8 cellular contexts compared by ENCODE assay signal in genomic region chr13:45393941-45394570, GRCh38. TPM values are rescaled to one million over a fixed set of nuclear protein-coding genes. Genes with fewer than 3 reads are reported as not detected.
DNase-seq lines count a peak whose midpoint lies in the region; ATAC-seq and TF ChIP-seq lines count a peak whose summit lies in the region.

No MANE protein-coding gene starts in this region.

- 20% methylated on average over 4 of the region's 4 CpGs for WGBS in prostate gland
- WGBS in sigmoid colon, 2 donors = 36 to 49% methylated on average over 4 of the region's 4 CpGs

- TF ChIP-seq POLR2A in prostate gland (IDR thresholded peaks at IDR 0.05) = no peak
- TF ChIP-seq POLR2A in sigmoid colon (IDR thresholded peaks at IDR 0.05) = no peak

- H3K36me3 ChIP-seq in GM06990 (ENCODE audit: control insufficient read depth, insufficient read depth, low read length) (peaks cover 4% of the 10 kb centered on the region), prostate gland (no peaks in the 10 kb centered on the region), sigmoid colon (peaks cover 0 to 27% (median 8%) of the 10 kb centered on the region in 4 donors)

- TF ChIP-seq CTCF in GM06990 (IDR thresholded peaks at IDR 0.05; ENCODE audit: insufficient read depth, low read length, poor library complexity, severe bottlenecking) (peak; percentile 69), prostate gland (IDR thresholded peaks at IDR 0.05) (peak in 1 of 4 experiments; percentile 24), sigmoid colon (IDR thresholded peaks at IDR 0.05) (peak in 2 of 4 experiments; percentile 20 to 55)
- TF ChIP-seq CTCF in activated CD8-positive, alpha-beta T cell treated with anti-CD3 and anti-CD28 coated beads for 36 hours (IDR thresholded peaks at IDR 0.05) = peak; percentile 74

- POLR2A ChIA-PET in activated CD8-positive, alpha-beta T cell treated with anti-CD3 and anti-CD28 coated beads for 36 hours (lab: Charles Lee) = interaction anchor here (1.2 to 4.0 kb wide), 4 partner anchors 21 to 54 kb away, joined by 3 to 28 read pairs (median 15); partner anchors contain the start of genes SLC25A30 and TPT1

- no peak overlapping the region for H3K4me3 Mint-ChIP-seq in activated CD8-positive, alpha-beta T cell treated with anti-CD3 and anti-CD28 coated beads for 36 hours

- TF ChIP-seq EP300 in sigmoid colon (IDR thresholded peaks at IDR 0.05) = no peak

- peaks cover 44% of the 10 kb centered on the region for H3K4me1 Mint-ChIP-seq in activated CD8-positive, alpha-beta T cell treated with anti-CD3 and anti-CD28 coated beads for 36 hours (ENCODE audit: low read depth)

- H3K36me3 Mint-ChIP-seq in activated CD8-positive, alpha-beta T cell treated with anti-CD3 and anti-CD28 coated beads for 36 hours (ENCODE audit: low read depth) = peaks cover 43% of the 10 kb centered on the region

- no peak overlapping the region for H3K27ac Mint-ChIP-seq in activated CD8-positive, alpha-beta T cell treated with anti-CD3 and anti-CD28 coated beads for 36 hours

- no peaks in the 10 kb centered on the region for H3K27me3 ChIP-seq in GM06990 (replicated peaks; ENCODE audit: control insufficient read depth, insufficient read depth, low read length)
- no peaks in the 10 kb centered on the region for H3K27me3 ChIP-seq in prostate gland (replicated peaks; ENCODE audit: insufficient read depth)
- H3K27me3 ChIP-seq in sigmoid colon = no peaks in the 10 kb centered on the region

- H3K4me3 ChIP-seq in GM06990 (replicated peaks; ENCODE audit: low read depth, low read length) (no peak overlapping the region), prostate gland (no peak overlapping the region), sigmoid colon (no peak overlapping the region)

- H3K9me3 Mint-ChIP-seq in activated CD8-positive, alpha-beta T cell treated with anti-CD3 and anti-CD28 coated beads for 36 hours = no peaks in the 10 kb centered on the region

- no peak overlapping the region for H3K27ac ChIP-seq in prostate gland
- H3K27ac ChIP-seq in sigmoid colon = no peak overlapping the region

- H3K9me3 ChIP-seq in prostate gland (no peaks in the 10 kb centered on the region), sigmoid colon (no peaks in the 10 kb centered on the region)

- CTCF ChIA-PET in activated CD8-positive, alpha-beta T cell treated with anti-CD3 and anti-CD28 coated beads for 36 hours (lab: Charles Lee) = interaction anchor here (1.0 to 7.6 kb wide), 17 partner anchors 9 to 561 kb away, joined by 3 to 103 read pairs (median 4); no protein-coding TSS in a partner anchor

- no peak for ATAC-seq in activated CD8-positive, alpha-beta T cell treated with anti-CD3 and anti-CD28 coated beads for 36 hours
- ATAC-seq in HG03175 (IDR thresholded peaks at IDR 0.05; ENCODE audit: unreplicated experiment) = no peak

- DNase-seq in AG08396 (ENCODE audit: low spot score) = peak; percentile 72
- no peak for DNase-seq in GM06990 (ENCODE audit: extremely low read depth, insufficient read length)
- peak; percentile 41 to 56 for DNase-seq in NCI-H1930 (lab: John Stamatoyannopoulos, UW)
- peak; percentile 63 for DNase-seq in activated CD8-positive, alpha-beta T cell treated with anti-CD3 and anti-CD28 coated beads for 36 hours
- peak; percentile 45 for DNase-seq in globus pallidus (ENCODE audit: low spot score)
- DNase-seq in prostate gland (ENCODE audit: low spot score) = peak; percentile 32
- no peak for DNase-seq in sigmoid colon

- H3K4me1 ChIP-seq in prostate gland (replicated peaks) = no peaks in the 10 kb centered on the region
- no peaks in the 10 kb centered on the region for H3K4me1 ChIP-seq in sigmoid colon

- intact Hi-C loops in activated CD8-positive, alpha-beta T cell treated with anti-CD3 and anti-CD28 coated beads for 36 hours (cut with micrococcal nuclease) = loop anchor here (2.0 kb wide), 1 partner anchor 53 kb away; the partner anchor contains the start of gene TPT1
- intact Hi-C loops in prostate gland (cut with DNase I) = no loop called here
- intact Hi-C loops in sigmoid colon (cut with DNase I) = no loop called here

- no peaks in the 10 kb centered on the region for H3K27me3 Mint-ChIP-seq in activated CD8-positive, alpha-beta T cell treated with anti-CD3 and anti-CD28 coated beads for 36 hours

RNA-seq across cellular contexts. Expression of gene SLC25A30, which starts 24.1 kb away (rescaled TPM):
- 10 to 100 TPM; 18.9 to 21.2 TPM for total RNA-seq in activated CD8-positive, alpha-beta T cell treated with anti-CD3 and anti-CD28 coated beads for 36 hours
- 10 to 100 TPM; 12.6 to 14.2 TPM for total RNA-seq in prostate gland
- 10 to 100 TPM in 2 of 4 donors, 1 to 10 TPM in 2; 9.1 to 15.9 (median 10.2) TPM for total RNA-seq in sigmoid colon
- 1 to 10 TPM; 5.8 to 8.4 (median 6.5) TPM for polyA plus RNA-seq in sigmoid colon

RNA-seq across cellular contexts. Expression of gene TPT1, which starts 53.1 kb away (rescaled TPM):
- total RNA-seq in activated CD8-positive, alpha-beta T cell treated with anti-CD3 and anti-CD28 coated beads for 36 hours = 1,000 to 10,000 TPM; 3,533 to 3,563 TPM
- total RNA-seq in prostate gland = 1,000 to 10,000 TPM; 1,725 to 2,682 TPM
- total RNA-seq in sigmoid colon = 1,000 to 10,000 TPM; 3,556 to 5,645 (median 4,871) TPM
- polyA plus RNA-seq in sigmoid colon = over 10,000 TPM in 2 of 3 donors, 1,000 to 10,000 TPM in 1; 6,420 to 14,118 (median 13,579) TPM

Comparison
In these comparisons a context has a peak if more than half of its experiments do, and no peak if none do; other contexts are left out.
1. DNase-seq: peak in AG08396 (single experiment), NCI-H1930 (2 of 2), activated CD8-positive, alpha-beta T cell treated with anti-CD3 and anti-CD28 coated beads for 36 hours (single experiment), globus pallidus (single experiment) and prostate gland (single experiment); none in GM06990 (single experiment) and sigmoid colon (single experiment).